8 cellular contexts compared by ENCODE assay signal in the genomic region with DNA sequence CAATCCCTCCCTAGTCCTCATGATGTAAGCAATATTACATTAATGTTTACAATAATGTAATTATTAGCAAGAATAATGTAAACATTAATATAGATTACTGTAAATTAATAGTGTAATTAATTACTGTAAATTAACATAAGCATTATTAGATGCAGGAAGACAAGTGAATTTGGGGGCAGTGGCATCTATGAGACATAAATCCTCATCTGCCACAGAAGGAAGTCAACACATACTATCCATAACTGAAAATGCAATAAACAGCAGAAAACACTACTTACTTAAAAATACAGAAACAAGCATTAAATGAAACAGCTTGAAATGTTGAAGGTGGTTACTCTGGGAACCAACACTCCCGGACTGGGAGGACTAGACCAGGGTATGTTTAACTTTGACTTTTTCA. TPM values are rescaled to one million over a fixed set of nuclear protein-coding genes. Genes with fewer than 3 reads are reported as not detected.
DNase-seq lines count a peak whose midpoint lies in the region; ATAC-seq, FAIRE-seq and TF ChIP-seq lines count a peak whose summit lies in the region.

No MANE protein-coding gene starts in this region.

- FAIRE-seq in bronchial epithelial cell (lab: Jason Lieb, UNC): no peak

- H3K9ac ChIP-seq in KMS-11: peak overlapping the region; percentile 73

- no peak for TF ChIP-seq CTCF in AG09309 (IDR thresholded peaks at IDR 0.05; ENCODE audit: control insufficient read depth, insufficient read depth, low read depth, low read length, missing control alignments)
- TF ChIP-seq CTCF in KMS-11 (conservative IDR thresholded peaks at IDR 0.05; ENCODE audit: low read depth, low read length): no peak
- no peak for TF ChIP-seq CTCF in bronchial epithelial cell (IDR thresholded peaks at IDR 0.05; ENCODE audit: insufficient read depth, low read length, severe bottlenecking)

- H3K9me3 ChIP-seq in naive thymus-derived CD4-positive, alpha-beta T cell (ENCODE audit: control insufficient read depth in 2 of 3, low read length in 3 of 3): no peaks in the 10 kb centered on the region

- H3K79me2 ChIP-seq in KMS-11 (ENCODE audit: insufficient read depth, low read depth): no peaks in the 10 kb centered on the region

- DNase-seq in AG09309 (ENCODE audit: low read depth): no peak
- no peak for DNase-seq in bronchial epithelial cell (ENCODE audit: low read depth)
- DNase-seq in naive thymus-derived CD4-positive, alpha-beta T cell: no peak
- no peak for DNase-seq in left lobe of liver (ENCODE audit: low spot score)
- no peak for DNase-seq in activated CD8-positive, alpha-beta memory T cell treated with anti-CD3 and anti-CD28 coated beads for 24 hours
- DNase-seq in KBM-7: no peak

- H3K36me3 Mint-ChIP-seq in naive thymus-derived CD4-positive, alpha-beta T cell: peaks cover 0 to 11% (median under 1%) of the 10 kb centered on the region in 5 donors

- POLR2A ChIA-PET in naive thymus-derived CD4-positive, alpha-beta T cell (lab: Charles Lee): interaction anchor here (0.7 to 2.3 kb wide), 5 partner anchors 15 to 661 kb away, joined by 3 to 14 read pairs (median 11); partner anchors contain the start of genes NIPSNAP3B and SMC2

- no peaks in the 10 kb centered on the region for H3K9me3 Mint-ChIP-seq in naive thymus-derived CD4-positive, alpha-beta T cell

- peak overlapping the region; percentile 77 for H3K4me2 ChIP-seq in KMS-11

- peak overlapping the region; percentile 90 for H3K4me3 ChIP-seq in AG09309 (ENCODE audit: control insufficient read depth, low read depth, low read length)
- H3K4me3 ChIP-seq in KMS-11 (IDR thresholded peaks at IDR 0.05; ENCODE audit: insufficient read depth, low read depth, low read length): no peak overlapping the region
- H3K4me3 ChIP-seq in bronchial epithelial cell (ENCODE audit: low read depth, low read length): peak overlapping the region; percentile 79
- H3K4me3 ChIP-seq in naive thymus-derived CD4-positive, alpha-beta T cell (ENCODE audit: low read length): peak overlapping the region; percentile 87

- peaks cover 0 to 2% (median 0%) of the 10 kb centered on the region in 5 donors for H3K27me3 Mint-ChIP-seq in naive thymus-derived CD4-positive, alpha-beta T cell

- H3K4me3 Mint-ChIP-seq in naive thymus-derived CD4-positive, alpha-beta T cell: peak overlapping the region; percentile 88 to 98 (median 96)

- intact Hi-C loops in naive thymus-derived CD4-positive, alpha-beta T cell (cut with micrococcal nuclease): loop anchor here (1.0 to 10.0 kb wide), 13 partner anchors 18 to 952 kb away; partner anchors contain the start of genes FKTN (in 2 of the 2), SMC2 (in 2 of the 2), FSD1L (in 1 of the 2) and NIPSNAP3B (in 1 of the 2)

- peak overlapping the region; percentile 94 for H2AFZ ChIP-seq in KMS-11 (ENCODE audit: low read depth)

- peak overlapping the region; percentile 75 for H3K27ac ChIP-seq in KMS-11
- peak overlapping the region; percentile 93 for H3K27ac ChIP-seq in naive thymus-derived CD4-positive, alpha-beta T cell (ENCODE audit: low read depth, low read length)

- H4K20me1 ChIP-seq in KMS-11 (ENCODE audit: insufficient read depth): no peaks in the 10 kb centered on the region

- ATAC-seq in naive thymus-derived CD4-positive, alpha-beta T cell: no peak
- ATAC-seq in left lobe of liver (no peak), HG02623 (IDR thresholded peaks at IDR 0.05; ENCODE audit: unreplicated experiment) (no peak)

- peak overlapping the region; percentile 92 to 99 (median 97) for H3K27ac Mint-ChIP-seq in naive thymus-derived CD4-positive, alpha-beta T cell

- H3K4me1 Mint-ChIP-seq in naive thymus-derived CD4-positive, alpha-beta T cell: peaks cover 14 to 26% (median 22%) of the 10 kb centered on the region in 7 donors

- no peaks in the 10 kb centered on the region for H3K27me3 ChIP-seq in KMS-11 (ENCODE audit: insufficient read depth, low read depth)
- no peaks in the 10 kb centered on the region for H3K27me3 ChIP-seq in bronchial epithelial cell (ENCODE audit: control insufficient read depth, insufficient read depth, low read length)
- H3K27me3 ChIP-seq in naive thymus-derived CD4-positive, alpha-beta T cell (ENCODE audit: control insufficient read depth in 2 of 2, insufficient read depth in 2 of 2, low read length in 2 of 2): no peaks in the 10 kb centered on the region

- H3K36me3 ChIP-seq in KMS-11 (ENCODE audit: insufficient read depth) (no peaks in the 10 kb centered on the region), bronchial epithelial cell (ENCODE audit: control insufficient read depth, insufficient read depth, low read length) (no peaks in the 10 kb centered on the region)
- peaks cover 0 to 5% (median 0%) of the 10 kb centered on the region in 3 experiments for H3K36me3 ChIP-seq in naive thymus-derived CD4-positive, alpha-beta T cell (ENCODE audit: control insufficient read depth in 2 of 3, insufficient read depth in 3 of 3, low read length in 3 of 3)

- peaks cover 35% of the 10 kb centered on the region for H3K4me1 ChIP-seq in KMS-11 (ENCODE audit: low read depth, poor library complexity, severe bottlenecking)
- peaks cover 0 to 8% of the 10 kb centered on the region in 2 donors for H3K4me1 ChIP-seq in naive thymus-derived CD4-positive, alpha-beta T cell (ENCODE audit: control insufficient read depth in 2 of 2, insufficient read depth in 2 of 2, low read length in 2 of 2)

- CTCF ChIA-PET in naive thymus-derived CD4-positive, alpha-beta T cell (lab: Charles Lee): no interaction called here

- in situ Hi-C loops in KBM-7 (cut with MboI; ENCODE audit: low pct_unique_long_range_greater_than_20kb, low sequenced_read_pairs): no loop called here

RNA-seq across cellular contexts. Expression of gene NIPSNAP3A, which starts 0.7 kb away (rescaled TPM):
- 26.9 and 30.6 TPM in 2 replicates for total RNA-seq in bronchial epithelial cell
- 10 to 100 TPM in 4 of 5 experiments, 1 to 10 TPM in 1; 7.1 to 17.4 (median 13.4) TPM for total RNA-seq in naive thymus-derived CD4-positive, alpha-beta T cell
- 10 to 100 TPM; 19.5 to 22.1 TPM for polyA plus RNA-seq in naive thymus-derived CD4-positive, alpha-beta T cell
- 18.4 TPM for total RNA-seq in left lobe of liver

RNA-seq across cellular contexts. Expression of gene NIPSNAP3B, which starts 17.1 kb away (rescaled TPM):
- total RNA-seq in bronchial epithelial cell (0.26 and 0.51 TPM in 2 replicates), left lobe of liver (0.28 TPM)
- total RNA-seq in naive thymus-derived CD4-positive, alpha-beta T cell: 1 to 10 TPM in 3 of 5 experiments, under 1 TPM in 2; 0.77 to 2.7 (median 1.1) TPM
- polyA plus RNA-seq in naive thymus-derived CD4-positive, alpha-beta T cell: 1 to 10 TPM in 1 of 2 donors, under 1 TPM in 1; 0.33 to 1.5 TPM

RNA-seq across cellular contexts. Expression of gene OR13D1, which starts 52.5 kb away (rescaled TPM):
- not detected in 2 replicates for total RNA-seq in bronchial epithelial cell
- total RNA-seq in naive thymus-derived CD4-positive, alpha-beta T cell: not detected
- not detected for polyA plus RNA-seq in naive thymus-derived CD4-positive, alpha-beta T cell
- not detected for total RNA-seq in left lobe of liver
